In genomic region chr19:55346725-55347441, GRCh38 we compare ENCODE assay signal across 25 cellular contexts. TPM values are rescaled to one million over a fixed set of nuclear protein-coding genes. Genes with fewer than 3 reads are reported as not detected.
"Had no signal": no experiment of that assay in that cellular context is flagged by ENCODE, and none has a peak within 500 bp of the region (broad histone marks: within the 10 kb centered on the region; RNA-seq: fewer than 3 reads in every experiment).

No MANE protein-coding gene starts in this region.

- DNase-seq: activated B cell treated with CpG ODN at 0.5 μM for 24 hours; activated CD4-positive, alpha-beta T cell treated with anti-CD3 and anti-CD28 coated beads, Interleukin-2, amount 10 ng/mL, durations not matched to agents 24 days and 14 days; activated CD8-positive, alpha-beta memory T cell treated with anti-CD3 and anti-CD28 coated beads, Interleukin-2, amount 50 U/mL, for 4 hours; activated effector memory CD4-positive, alpha-beta T cell treated with Interleukin-2 at 50 U/mL for 16 hours; activated naive CD4-positive, alpha-beta T cell treated with anti-CD3 and anti-CD28 coated beads, Interleukin-2, amount 10 ng/mL, durations not matched to agents 7 days and 5 days; activated naive CD8-positive, alpha-beta T cell treated with anti-CD3 and anti-CD28 coated beads, Interleukin-2, amount 50 U/mL, for 24 hours; activated T-cell treated with anti-CD3 and anti-CD28 coated beads, Interleukin-2, amount 50 U/mL, for 4 hours; anterior cingulate cortex; central memory CD4-positive, alpha-beta T cell; colonic mucosa; hypothalamus; kidney glomerular epithelial cell; naive thymus-derived CD8-positive, alpha-beta T cell; sigmoid colon; stimulated activated CD4-positive, alpha-beta T cell treated with anti-CD3 and anti-CD28 coated beads, Interleukin-4, amount 100 ng/mL, for 24 hours; stimulated activated naive B cell treated with anti-CD40 and anti-IgM and Interleukin-4, amounts not matched to agents 10 μg/mL and 1 μg/mL and 100 μg/mL, for 72 hours; T-cell; T-helper 9 cell; thyroid gland had no signal

- H3K27ac ChIP-seq: colonic mucosa, pancreas, thyroid gland had no signal

- H3K4me3 ChIP-seq: colonic mucosa, pancreas, sigmoid colon, thyroid gland had no signal

- H3K4me1 ChIP-seq: colonic mucosa, pancreas, thyroid gland had no signal

- H3K9me3 ChIP-seq: colonic mucosa, pancreas, sigmoid colon, thyroid gland had no signal

- H3K27me3 ChIP-seq: pancreas, thyroid gland had no signal

- ATAC-seq: activated naive CD8-positive, alpha-beta T cell treated with anti-CD3 and anti-CD28 coated beads, Interleukin-2, amount 50 U/mL, for 24 hours; activated T-cell treated with anti-CD3 and anti-CD28 coated beads, Interleukin-2, amount 50 U/mL, for 4 hours; esophagus mucosa; pancreas; stimulated activated naive B cell treated with anti-CD40 and anti-IgM and Interleukin-4, amounts not matched to agents 10 μg/mL and 1 μg/mL and 100 μg/mL, for 72 hours had no signal

RNA-seq across cellular contexts. Expression of gene COX6B2, which starts 7.6 kb away (rescaled TPM):
- total RNA-seq: activated B cell treated with CpG ODN at 0.5 μM for 24 hours; activated T-cell treated with anti-CD3 and anti-CD28 coated beads, Interleukin-2, amount 50 U/mL, for 4 hours; mesenteric fat pad; naive thymus-derived CD8-positive, alpha-beta T cell; subcutaneous adipose tissue had no signal
- polyA plus RNA-seq: naive thymus-derived CD8-positive, alpha-beta T cell had no signal

RNA-seq across cellular contexts. Expression of gene GARIN5B, which starts 16.2 kb away (rescaled TPM):
- total RNA-seq: activated B cell treated with CpG ODN at 0.5 μM for 24 hours; activated CD4-positive, alpha-beta T cell treated with anti-CD3 and anti-CD28 coated beads, Interleukin-2, amount 10 ng/mL, durations not matched to agents 24 days and 14 days; activated T-cell treated with anti-CD3 and anti-CD28 coated beads, Interleukin-2, amount 50 U/mL, for 4 hours; colonic mucosa; esophagus mucosa; lower leg skin; mesenteric fat pad; naive thymus-derived CD8-positive, alpha-beta T cell; pancreas; sigmoid colon; subcutaneous adipose tissue; T-cell; thyroid gland; ureter had no signal
- polyA plus RNA-seq: naive thymus-derived CD8-positive, alpha-beta T cell; pancreas; sigmoid colon had no signal

RNA-seq across cellular contexts. Expression of gene TMEM150B, which starts 21.7 kb away (rescaled TPM):
- total RNA-seq: activated B cell treated with CpG ODN at 0.5 μM for 24 hours; activated T-cell treated with anti-CD3 and anti-CD28 coated beads, Interleukin-2, amount 50 U/mL, for 4 hours; esophagus mucosa; naive thymus-derived CD8-positive, alpha-beta T cell had no signal
- polyA plus RNA-seq: naive thymus-derived CD8-positive, alpha-beta T cell had no signal

RNA-seq across cellular contexts. Expression of gene IL11, which starts 23.4 kb away (rescaled TPM):
- total RNA-seq: activated B cell treated with CpG ODN at 0.5 μM for 24 hours; activated CD4-positive, alpha-beta T cell treated with anti-CD3 and anti-CD28 coated beads, Interleukin-2, amount 10 ng/mL, durations not matched to agents 24 days and 14 days; mesenteric fat pad; subcutaneous adipose tissue; thyroid gland; ureter had no signal
- polyA plus RNA-seq: naive thymus-derived CD8-positive, alpha-beta T cell had no signal
